ENCODE assay signal across 16 cellular contexts in the genomic region with DNA sequence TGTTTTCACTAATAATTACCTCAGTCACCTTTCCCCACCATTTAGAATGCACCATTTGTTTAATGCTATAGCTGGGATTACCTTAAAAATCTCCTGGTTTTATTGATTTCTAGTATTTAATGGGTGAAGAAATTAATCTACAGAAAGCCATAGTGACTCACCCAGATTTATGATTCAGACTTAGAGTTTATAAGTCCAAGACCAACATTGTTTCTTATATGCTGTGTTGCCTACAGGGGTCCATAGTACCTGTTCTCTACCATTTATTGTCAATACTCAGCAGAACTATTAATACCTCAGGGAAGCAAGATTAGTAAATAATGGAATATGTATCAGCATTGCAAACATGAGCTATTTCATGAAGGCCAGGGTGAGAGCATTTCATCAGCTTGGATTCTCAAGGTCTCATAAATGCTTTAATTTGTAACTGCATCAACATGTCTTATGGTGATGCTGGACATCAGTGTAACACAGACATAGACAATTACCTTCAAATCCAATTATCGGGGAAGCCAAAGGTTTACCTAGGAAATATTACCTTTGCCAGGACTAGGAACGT. TPM values are rescaled to one million over a fixed set of nuclear protein-coding genes. Genes with fewer than 3 reads are reported as not detected.
A peak's percentile ranks its signal among the peaks of the same experiment; 100 is the strongest.
DNase-seq lines count a peak whose midpoint lies in the region; ATAC-seq, FAIRE-seq and TF ChIP-seq lines count a peak whose summit lies in the region.
"Had no signal": no experiment of that assay in that cellular context is flagged by ENCODE, and none has a peak within 500 bp of the region (broad histone marks: within the 10 kb centered on the region; RNA-seq: fewer than 3 reads in every experiment).

No MANE protein-coding gene starts in this region.

- in situ Hi-C loops in Panc1 (cut with HindIII; ENCODE audit: low pct_unique_long_range_greater_than_20kb, low sequenced_read_pairs) = no loop called here

- H3K4me3 ChIP-seq in A549 = no peak overlapping the region
- peak overlapping the region in 1 of 2 experiments; percentile 7; a peak in 2 of 4 replicates for H3K4me3 ChIP-seq in Panc1 (ENCODE audit: low read depth in 2 of 2, low read length in 2 of 2)
- H3K4me3 ChIP-seq in endothelial cell of umbilical vein (replicated peaks in 1 of 3; ENCODE audit: insufficient read depth in 1 of 3, low read depth in 1 of 3, low read length in 3 of 3) = no peak overlapping the region
- H3K4me3 ChIP-seq: GM23338, SJSA1 had no signal

- TF ChIP-seq RAD21 in A549 (conservative IDR thresholded peaks at IDR 0.05 in 1 of 2, IDR thresholded peaks at IDR 0.05 in 1 of 2) = no peak

- POLR2A ChIA-PET in A549 (lab: Yijun Ruan, JAX) (no interaction called here), Panc1 (lab: Charles Lee) (no interaction called here), endothelial cell of umbilical vein (lab: Charles Lee) (no interaction called here)

- H3K4me1 Mint-ChIP-seq in osteocyte (ENCODE audit: unreplicated experiment) = peaks cover 17% of the 10 kb centered on the region
- H3K4me1 Mint-ChIP-seq: CD4-positive, CD25-positive, alpha-beta regulatory T cell had no signal

- no peaks in the 10 kb centered on the region for H4K20me1 ChIP-seq in endothelial cell of umbilical vein (replicated peaks; ENCODE audit: control insufficient read depth, extremely low read depth, insufficient read depth, low read length)

- H3K27ac Mint-ChIP-seq in osteocyte (ENCODE audit: unreplicated experiment) = peak overlapping the region; percentile 24
- H3K27ac Mint-ChIP-seq: CD4-positive, CD25-positive, alpha-beta regulatory T cell; GM23338 had no signal

- intact Hi-C loops in Panc1 (cut with micrococcal nuclease; ENCODE audit: unreplicated experiment) = no loop called here
- intact Hi-C loops in endothelial cell of umbilical vein (cut with micrococcal nuclease) = loop anchor here (2.0 kb wide), 1 partner anchor 202 kb away; no protein-coding TSS in a partner anchor

- no peak for TF ChIP-seq CTCF in A549 (IDR thresholded peaks at IDR 0.05)
- TF ChIP-seq CTCF in Panc1 (IDR thresholded peaks at IDR 0.05) = no peak
- TF ChIP-seq CTCF in endothelial cell of umbilical vein (IDR thresholded peaks at IDR 0.05; ENCODE audit: extremely low read depth in 1 of 2, insufficient read depth in 1 of 2, low read depth in 1 of 2, low read length in 2 of 2) = no peak
- TF ChIP-seq CTCF in osteocyte (IDR thresholded peaks at IDR 0.05) = no peak

- WGBS in A549 (ENCODE audit: missing lambda C conversion rate) = 0% methylated on average over 2 of the region's 2 CpGs

- DNase-seq in A549 (ENCODE audit: low read depth in 1 of 2, low spot score in 1 of 2) (no peak), Panc1 (ENCODE audit: low read depth, low spot score) (peak; percentile 72), endothelial cell of umbilical vein (ENCODE audit: low read depth, low spot score) (no peak), osteocyte (ENCODE audit: extremely low spot score, unreplicated experiment) (no peak), NCI-H2227 treated with DMSO at 0.1 percent for 48 hours (lab: John Stamatoyannopoulos, UW) (no peak), NCI-H69 (lab: John Stamatoyannopoulos, UW) (no peak)
- DNase-seq: CD4-positive, CD25-positive, alpha-beta regulatory T cell; DND-41; GDM1 had no signal

- no TSS peak for BruUV-seq in Panc1 (replicated peaks; lab: Mats Ljungman, UMichigan)
- BruUV-seq in endothelial cell of umbilical vein (replicated peaks; lab: Mats Ljungman, UMichigan) = no TSS peak

- CTCF ChIA-PET in A549 (lab: Yijun Ruan, JAX) = interaction anchor here (1.4 to 1.7 kb wide), 2 partner anchors 36 to 248 kb away, joined by 4 to 6 read pairs; no protein-coding TSS in a partner anchor
- CTCF ChIA-PET in Panc1 (lab: Charles Lee) = interaction anchor here (1.0 kb wide), 1 partner anchor 117 kb away, joined by 4 read pairs; no protein-coding TSS in a partner anchor
- CTCF ChIA-PET in endothelial cell of umbilical vein (lab: Charles Lee) = interaction anchor here (0.8 to 3.4 kb wide), 8 partner anchors 7 to 249 kb away, joined by 3 to 25 read pairs (median 6); no protein-coding TSS in a partner anchor

- H3K36me3 Mint-ChIP-seq in osteocyte (ENCODE audit: unreplicated experiment) = no peaks in the 10 kb centered on the region
- H3K36me3 Mint-ChIP-seq: CD4-positive, CD25-positive, alpha-beta regulatory T cell had no signal

- no peaks in the 10 kb centered on the region for H3K27me3 ChIP-seq in Panc1 (ENCODE audit: control insufficient read depth, insufficient read depth, low read length)
- peaks cover 4 to 6% of the 10 kb centered on the region in 2 experiments for H3K27me3 ChIP-seq in endothelial cell of umbilical vein (ENCODE audit: control insufficient read depth in 2 of 2, insufficient read depth in 2 of 2, low read length in 2 of 2)
- H3K27me3 ChIP-seq: SJSA1 had no signal

- H2AFZ ChIP-seq in endothelial cell of umbilical vein (ENCODE audit: low read depth, low read length) = no peak overlapping the region
- H2AFZ ChIP-seq: GM23338 had no signal

- H3K4me1 ChIP-seq in A549 (peaks cover 7% of the 10 kb centered on the region; the same call in 1 of the 3 replicates), Panc1 (ENCODE audit: control insufficient read depth, insufficient read depth, low read length) (peaks cover 25% of the 10 kb centered on the region), endothelial cell of umbilical vein (ENCODE audit: control insufficient read depth, extremely low read depth, insufficient read depth, low read length) (peaks cover 16% of the 10 kb centered on the region)

- H3K4me2 ChIP-seq in A549 (peak overlapping the region; percentile 32; the same call in 1 of the 3 replicates), endothelial cell of umbilical vein (ENCODE audit: insufficient read depth, low read length) (peak overlapping the region; percentile 43)
- H3K4me2 ChIP-seq: GM23338, KMS-11 had no signal

- H3K9me3 ChIP-seq in A549 (no peaks in the 10 kb centered on the region), Panc1 (ENCODE audit: control insufficient read depth, insufficient read depth, low read depth, low read length) (no peaks in the 10 kb centered on the region), endothelial cell of umbilical vein (replicated peaks; ENCODE audit: control insufficient read depth, insufficient read depth, low read length) (no peaks in the 10 kb centered on the region)
- H3K9me3 ChIP-seq: SJSA1 had no signal

- peaks cover 8% of the 10 kb centered on the region for H3K27me3 Mint-ChIP-seq in osteocyte (ENCODE audit: unreplicated experiment)
- H3K27me3 Mint-ChIP-seq: CD4-positive, CD25-positive, alpha-beta regulatory T cell had no signal

- FAIRE-seq in A549 (lab: Jason Lieb, UNC) (no peak), endothelial cell of umbilical vein (lab: Jason Lieb, UNC) (no peak)

- H3K9ac ChIP-seq in endothelial cell of umbilical vein (replicated peaks; ENCODE audit: extremely low read depth, insufficient read depth, low read length) = no peak overlapping the region
- H3K9ac ChIP-seq: KMS-11 had no signal

- H3K79me2 ChIP-seq in endothelial cell of umbilical vein (ENCODE audit: control insufficient read depth, insufficient read depth, low read length) = no peaks in the 10 kb centered on the region

- no peaks in the 10 kb centered on the region for H3K36me3 ChIP-seq in Panc1 (ENCODE audit: control insufficient read depth, insufficient read depth, low read length)
- H3K36me3 ChIP-seq in endothelial cell of umbilical vein (ENCODE audit: control insufficient read depth in 2 of 2, extremely low read depth in 1 of 2, insufficient read depth in 2 of 2, low read length in 2 of 2) = no peaks in the 10 kb centered on the region
- H3K36me3 ChIP-seq: SJSA1 had no signal

- no peak overlapping the region for H3K27ac ChIP-seq in A549
- peak overlapping the region; percentile 86 for H3K27ac ChIP-seq in Panc1 (ENCODE audit: low read length)
- peak overlapping the region; percentile 35 for H3K27ac ChIP-seq in endothelial cell of umbilical vein (ENCODE audit: insufficient read depth, low read depth, low read length)
- H3K27ac ChIP-seq: KMS-11, RWPE1, SJSA1 had no signal

- H3K9me3 Mint-ChIP-seq in osteocyte (ENCODE audit: unreplicated experiment) = no peaks in the 10 kb centered on the region

- ATAC-seq in A549 (no peak), Panc1 (peak; percentile 64), HG02884 (IDR thresholded peaks at IDR 0.05; ENCODE audit: unreplicated experiment) (no peak), HG03175 (IDR thresholded peaks at IDR 0.05; ENCODE audit: unreplicated experiment) (no peak)
- ATAC-seq: GM23338 had no signal

- dilution Hi-C loops in endothelial cell of umbilical vein (cut with MboI; ENCODE audit: extremely low pct_ligation_motif_present, low sequenced_read_pairs) = no loop called here

- no peaks in the 10 kb centered on the region for H3K9me1 ChIP-seq in endothelial cell of umbilical vein (replicated peaks; ENCODE audit: control insufficient read depth, extremely low read depth, insufficient read depth, low read length)

- TF ChIP-seq POLR2A in A549 (IDR thresholded peaks at IDR 0.05; ENCODE audit: low read length) = no peak
- TF ChIP-seq POLR2A in endothelial cell of umbilical vein (IDR thresholded peaks at IDR 0.05; ENCODE audit: low read depth, low read length) = no peak

- TF ChIP-seq EP300 in A549 (IDR thresholded peaks at IDR 0.05) = no peak

- H3K4me3 Mint-ChIP-seq in osteocyte (ENCODE audit: unreplicated experiment) = no peak overlapping the region
- H3K4me3 Mint-ChIP-seq: CD4-positive, CD25-positive, alpha-beta regulatory T cell; GM23338 had no signal

RNA-seq across cellular contexts. Expression of a gene that starts 8.0 kb away (rescaled TPM):
- polyA plus RNA-seq in A549 (2011; rRNA removed) = not detected in 2 replicates
- not detected in 2 replicates for polyA plus RNA-seq in A549 (2012; cell fraction: cytosol; rRNA removed)
- not detected in 2 replicates for polyA plus RNA-seq in A549 (2012; cell fraction: nucleus; rRNA removed)
- not detected in 3 replicates for polyA plus RNA-seq in A549 (2017; fragmentation: RNase III; extraction: RNeasy Plus Mini Kit Qiagen cat#74134 plus additional on column Dnase treatment)
- polyA minus RNA-seq in A549 (2011; rRNA and poly(A)+ RNA removed) = not detected in 2 replicates
- total RNA-seq in Panc1 (2021; ENCODE audit: unreplicated experiment) = 0.23 TPM
- not detected for polyA plus RNA-seq in Panc1 (2012; ENCODE audit: insufficient read length)
- not detected in 2 replicates for total RNA-seq in endothelial cell of umbilical vein
- polyA plus RNA-seq in endothelial cell of umbilical vein = 0.04 TPM in 1 of 2 replicates, not detected in the other
- polyA plus RNA-seq in endothelial cell of umbilical vein (2011; cell fraction: cytosol; rRNA removed) = not detected in 2 replicates
- not detected in 2 replicates for polyA plus RNA-seq in endothelial cell of umbilical vein (2011; cell fraction: nucleus; rRNA removed)
- polyA plus RNA-seq in endothelial cell of umbilical vein (2012) = not detected in 2 replicates
- polyA minus RNA-seq in endothelial cell of umbilical vein = not detected in 2 replicates
- polyA minus RNA-seq in endothelial cell of umbilical vein (2011; cell fraction: cytosol; rRNA and poly(A)+ RNA removed) = not detected
- not detected in 2 replicates for polyA minus RNA-seq in endothelial cell of umbilical vein (2011; cell fraction: nucleus; rRNA and poly(A)+ RNA removed)
- total RNA-seq in osteocyte = not detected in 2 replicates
- total RNA-seq: A673, SJSA1 had no signal
- polyA plus RNA-seq: GM23338 had no signal

RNA-seq across cellular contexts. Expression of a gene that starts 25.9 kb away (rescaled TPM):
- polyA plus RNA-seq in A549 (2011; rRNA removed) (not detected in 2 replicates), A549 (2017; fragmentation: RNase III; extraction: RNeasy Plus Mini Kit Qiagen cat#74134 plus additional on column Dnase treatment) (not detected in 3 replicates), endothelial cell of umbilical vein (not detected in 2 replicates)
- not detected in 2 replicates for polyA plus RNA-seq in A549 (2012; cell fraction: cytosol; rRNA removed)
- not detected in 2 replicates for polyA plus RNA-seq in A549 (2012; cell fraction: nucleus; rRNA removed)
- polyA minus RNA-seq in A549 (2011; rRNA and poly(A)+ RNA removed) = not detected in 2 replicates
- total RNA-seq in Panc1 (2021; ENCODE audit: unreplicated experiment) (not detected), endothelial cell of umbilical vein (not detected in 2 replicates), osteocyte (not detected in 2 replicates)
- not detected for polyA plus RNA-seq in Panc1 (2012; ENCODE audit: insufficient read length)
- polyA plus RNA-seq in endothelial cell of umbilical vein (2011; cell fraction: cytosol; rRNA removed) = not detected in 2 replicates
- polyA plus RNA-seq in endothelial cell of umbilical vein (2011; cell fraction: nucleus; rRNA removed) = not detected in 2 replicates
- not detected in 2 replicates for polyA plus RNA-seq in endothelial cell of umbilical vein (2012)
- not detected in 2 replicates for polyA minus RNA-seq in endothelial cell of umbilical vein
- not detected for polyA minus RNA-seq in endothelial cell of umbilical vein (2011; cell fraction: cytosol; rRNA and poly(A)+ RNA removed)
- polyA minus RNA-seq in endothelial cell of umbilical vein (2011; cell fraction: nucleus; rRNA and poly(A)+ RNA removed) = not detected in 2 replicates
- total RNA-seq: A673; CD4-positive, CD25-positive, alpha-beta regulatory T cell; GM23338; SJSA1 had no signal
- polyA plus RNA-seq: CD4-positive, CD25-positive, alpha-beta regulatory T cell; GM23338 had no signal

RNA-seq across cellular contexts. Expression of a gene that starts 43.3 kb away (rescaled TPM):
- polyA plus RNA-seq in A549 (2011; rRNA removed) = not detected in 2 replicates
- polyA plus RNA-seq in A549 (2012; cell fraction: cytosol; rRNA removed) = not detected in 2 replicates
- not detected in 2 replicates for polyA plus RNA-seq in A549 (2012; cell fraction: nucleus; rRNA removed)
- polyA plus RNA-seq in A549 (2017; fragmentation: RNase III; extraction: RNeasy Plus Mini Kit Qiagen cat#74134 plus additional on column Dnase treatment) = not detected in 3 replicates
- not detected in 2 replicates for polyA minus RNA-seq in A549 (2011; rRNA and poly(A)+ RNA removed)
- not detected for total RNA-seq in Panc1 (2021; ENCODE audit: unreplicated experiment)
- not detected for polyA plus RNA-seq in Panc1 (2012; ENCODE audit: insufficient read length)
- total RNA-seq in endothelial cell of umbilical vein = not detected in 2 replicates
- not detected in 2 replicates for polyA plus RNA-seq in endothelial cell of umbilical vein
- polyA plus RNA-seq in endothelial cell of umbilical vein (2011; cell fraction: cytosol; rRNA removed) = not detected in 2 replicates
- not detected in 2 replicates for polyA plus RNA-seq in endothelial cell of umbilical vein (2011; cell fraction: nucleus; rRNA removed)
- not detected in 2 replicates for polyA plus RNA-seq in endothelial cell of umbilical vein (2012)
- not detected in 2 replicates for polyA minus RNA-seq in endothelial cell of umbilical vein
- not detected for polyA minus RNA-seq in endothelial cell of umbilical vein (2011; cell fraction: cytosol; rRNA and poly(A)+ RNA removed)
- polyA minus RNA-seq in endothelial cell of umbilical vein (2011; cell fraction: nucleus; rRNA and poly(A)+ RNA removed) = not detected in 2 replicates
- total RNA-seq in osteocyte = not detected in 2 replicates
- total RNA-seq: A673; CD4-positive, CD25-positive, alpha-beta regulatory T cell; GM23338; SJSA1 had no signal
- polyA plus RNA-seq: CD4-positive, CD25-positive, alpha-beta regulatory T cell; GM23338 had no signal

RNA-seq across cellular contexts. Expression of a gene that starts 59.0 kb away (rescaled TPM):
- polyA plus RNA-seq in A549 (2011; rRNA removed) (not detected in 2 replicates), A549 (2017; fragmentation: RNase III; extraction: RNeasy Plus Mini Kit Qiagen cat#74134 plus additional on column Dnase treatment) (not detected in 3 replicates), endothelial cell of umbilical vein (not detected in 2 replicates)
- polyA plus RNA-seq in A549 (2012; cell fraction: cytosol; rRNA removed) = not detected in 2 replicates
- polyA plus RNA-seq in A549 (2012; cell fraction: nucleus; rRNA removed) = not detected in 2 replicates
- polyA minus RNA-seq in A549 (2011; rRNA and poly(A)+ RNA removed) = not detected in 2 replicates
- total RNA-seq in Panc1 (2021; ENCODE audit: unreplicated experiment) (not detected), endothelial cell of umbilical vein (not detected in 2 replicates), osteocyte (not detected in 2 replicates)
- polyA plus RNA-seq in Panc1 (2012; ENCODE audit: insufficient read length) = not detected
- not detected in 2 replicates for polyA plus RNA-seq in endothelial cell of umbilical vein (2011; cell fraction: cytosol; rRNA removed)
- polyA plus RNA-seq in endothelial cell of umbilical vein (2011; cell fraction: nucleus; rRNA removed) = not detected in 2 replicates
- not detected in 2 replicates for polyA plus RNA-seq in endothelial cell of umbilical vein (2012)
- not detected in 2 replicates for polyA minus RNA-seq in endothelial cell of umbilical vein
- polyA minus RNA-seq in endothelial cell of umbilical vein (2011; cell fraction: cytosol; rRNA and poly(A)+ RNA removed) = not detected
- not detected in 2 replicates for polyA minus RNA-seq in endothelial cell of umbilical vein (2011; cell fraction: nucleus; rRNA and poly(A)+ RNA removed)
- total RNA-seq: A673; CD4-positive, CD25-positive, alpha-beta regulatory T cell; GM23338; SJSA1 had no signal
- polyA plus RNA-seq: CD4-positive, CD25-positive, alpha-beta regulatory T cell; GM23338 had no signal

Comparison
In these comparisons a context has a peak if more than half of its experiments do, and no peak if none do; other contexts are left out.
1. H3K27ac ChIP-seq: peak in Panc1 (single experiment) and endothelial cell of umbilical vein (single experiment); none in A549 (0 of 2).